In genomic region chr2:94871226-94872087, GRCh38 we compare ENCODE assay signal across 12 cellular contexts. TPM values are rescaled to one million over a fixed set of nuclear protein-coding genes. Genes with fewer than 3 reads are reported as not detected.
DNase-seq lines count a peak whose midpoint lies in the region; ATAC-seq and TF ChIP-seq lines count a peak whose summit lies in the region.
"Had no signal": no experiment of that assay in that cellular context is flagged by ENCODE, and none has a peak within 500 bp of the region (broad histone marks: within the 10 kb centered on the region; RNA-seq: fewer than 3 reads in every experiment).

A gene with protein sequence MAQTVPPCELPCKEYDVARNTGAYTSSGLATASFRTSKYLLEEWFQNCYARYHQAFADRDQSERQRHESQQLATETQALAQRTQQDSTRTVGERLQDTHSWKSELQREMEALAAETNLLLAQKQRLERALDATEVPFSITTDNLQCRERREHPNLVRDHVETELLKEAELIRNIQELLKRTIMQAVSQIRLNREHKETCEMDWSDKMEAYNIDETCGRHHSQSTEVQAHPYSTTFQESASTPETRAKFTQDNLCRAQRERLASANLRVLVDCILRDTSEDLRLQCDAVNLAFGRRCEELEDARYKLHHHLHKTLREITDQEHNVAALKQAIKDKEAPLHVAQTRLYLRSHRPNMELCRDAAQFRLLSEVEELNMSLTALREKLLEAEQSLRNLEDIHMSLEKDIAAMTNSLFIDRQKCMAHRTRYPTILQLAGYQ (plus strand): TSS chr2:94871430. CDS start chr2:94871580, 150 bp downstream.

- no peak within 1 kb of the TSS for H3K9ac ChIP-seq in parathyroid adenoma

- H3K4me1 ChIP-seq in parathyroid adenoma, result no peaks in the 10 kb centered on the region
- H3K4me1 ChIP-seq: HAP-1 had no signal

- H3K79me2 ChIP-seq in parathyroid adenoma, result no peaks in the 10 kb centered on the region

- DNase-seq in ELF-1 (ENCODE audit: low read depth, low spot score) (peak; percentile 71), NCI-H1105 treated with DMSO at 0.1 percent for 48 hours (lab: John Stamatoyannopoulos, UW) (peak; percentile 56), epithelial cell of proximal tubule (ENCODE audit: low read depth) (no peak)
- DNase-seq in activated naive CD4-positive, alpha-beta T cell treated with Interleukin-2 at 50 U/mL for 16 hours, result no peak
- DNase-seq: DND-41; naive thymus-derived CD8-positive, alpha-beta T cell; NCI-H2081 treated with DMSO at 0.1 percent for 48 hours had no signal

- H3K9me3 ChIP-seq in parathyroid adenoma (ENCODE audit: control insufficient read depth, low read length), result no peaks in the 10 kb centered on the region
- H3K9me3 ChIP-seq: HAP-1 had no signal

- no peak within 1 kb of the TSS for H3K27ac ChIP-seq in parathyroid adenoma
- H3K27ac ChIP-seq: coronary artery had no signal

- no peaks in the 10 kb centered on the region for H3K36me3 ChIP-seq in parathyroid adenoma (ENCODE audit: control insufficient read depth, insufficient read depth, low read length)
- H3K36me3 ChIP-seq: HAP-1 had no signal

- peak within 1 kb of the TSS; percentile 47 for H3K4me3 ChIP-seq in epithelial cell of proximal tubule (ENCODE audit: low read depth, low read length)
- H3K4me3 ChIP-seq in parathyroid adenoma (ENCODE audit: low read depth, low read length), result peak within 1 kb of the TSS; percentile 11
- H3K4me3 ChIP-seq: coronary artery, HAP-1 had no signal

- ATAC-seq in HG03196 (IDR thresholded peaks at IDR 0.05; ENCODE audit: unreplicated experiment) (no peak), GM18502 (IDR thresholded peaks at IDR 0.05; ENCODE audit: poor library complexity, unreplicated experiment) (no peak)
- ATAC-seq: naive thymus-derived CD8-positive, alpha-beta T cell had no signal

- peak within 1 kb of the TSS; percentile 64 for H2AFZ ChIP-seq in parathyroid adenoma

- no peaks in the 10 kb centered on the region for H3K27me3 ChIP-seq in parathyroid adenoma (ENCODE audit: control insufficient read depth, insufficient read depth, low read length)

- H3K4me2 ChIP-seq in parathyroid adenoma (ENCODE audit: low read length), result peak within 1 kb of the TSS; percentile 57

- TF ChIP-seq CTCF in epithelial cell of proximal tubule (conservative IDR thresholded peaks at IDR 0.05; ENCODE audit: low read depth, low read length) (no peak), parathyroid adenoma (IDR thresholded peaks at IDR 0.05) (no peak)

RNA-seq across cellular contexts. Expression of the gene that starts here (rescaled TPM):
- total RNA-seq in epithelial cell of proximal tubule, result not detected in 2 replicates
- total RNA-seq: naive thymus-derived CD8-positive, alpha-beta T cell had no signal

Comparison
In these comparisons a context has a peak if more than half of its experiments do, and no peak if none do; other contexts are left out.
1. DNase-seq: peak in ELF-1 (single experiment) and NCI-H1105 treated with DMSO at 0.1 percent for 48 hours (single experiment); none in epithelial cell of proximal tubule (single experiment) and activated naive CD4-positive, alpha-beta T cell treated with Interleukin-2 at 50 U/mL for 16 hours (single experiment).